ENCODE assay signal across 1 cellular context in the genomic region with DNA sequence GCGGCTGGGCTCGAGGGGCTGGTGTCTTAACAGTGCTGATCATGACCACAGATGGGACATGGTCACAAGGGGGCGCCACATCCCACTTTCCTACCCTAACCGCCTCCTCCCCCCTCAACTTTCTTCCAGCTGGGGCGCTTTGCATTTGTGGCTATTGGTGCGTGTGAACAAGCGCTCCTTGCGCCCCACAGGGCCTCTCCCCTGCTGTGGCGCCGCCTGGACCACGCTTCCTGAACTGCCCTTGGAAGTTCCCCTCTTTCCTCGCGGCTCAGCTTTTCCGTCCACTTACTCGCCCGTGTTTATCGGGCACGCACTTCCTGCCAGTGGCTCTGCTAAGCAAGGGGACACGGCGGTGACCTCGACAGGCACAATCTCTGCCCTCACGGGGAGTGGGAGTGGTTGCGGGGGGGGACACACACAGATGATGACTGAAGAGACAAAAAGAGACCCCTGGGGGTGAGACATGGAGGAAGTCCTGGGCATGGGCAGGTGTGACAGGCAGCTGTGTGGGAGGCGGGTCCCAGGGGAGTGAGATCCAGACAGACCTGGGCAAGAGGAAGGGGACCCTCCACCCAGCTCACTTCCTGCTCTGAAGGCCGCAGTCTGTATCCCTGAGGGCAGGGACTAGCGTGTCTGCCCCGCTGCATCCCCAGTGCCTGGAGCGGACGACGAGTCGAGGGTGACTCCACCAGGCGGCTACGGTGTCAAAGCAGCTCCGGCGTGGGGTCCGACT.
TF ChIP-seq lines count a peak whose summit lies in the region.

No MANE protein-coding gene starts in this region.

TF ChIP-seq in K562, 482 proteins besides CTCF, POLR2A, EP300 and RAD21 (continued from another document and continues in another):
- no peak for TF ChIP-seq SMAD3 (CRISPR knock-in tag; conservative IDR thresholded peaks at IDR 0.05)
- TF ChIP-seq KLF16 (IDR thresholded peaks at IDR 0.05), result peak; percentile 23; the same call in 1 of the 2 replicates
- TF ChIP-seq HNRNPLL (IDR thresholded peaks at IDR 0.05; ENCODE audit: low read depth, low read length, poor library complexity, severe bottlenecking), result peak; percentile 55
- TF ChIP-seq, protein P1, sequence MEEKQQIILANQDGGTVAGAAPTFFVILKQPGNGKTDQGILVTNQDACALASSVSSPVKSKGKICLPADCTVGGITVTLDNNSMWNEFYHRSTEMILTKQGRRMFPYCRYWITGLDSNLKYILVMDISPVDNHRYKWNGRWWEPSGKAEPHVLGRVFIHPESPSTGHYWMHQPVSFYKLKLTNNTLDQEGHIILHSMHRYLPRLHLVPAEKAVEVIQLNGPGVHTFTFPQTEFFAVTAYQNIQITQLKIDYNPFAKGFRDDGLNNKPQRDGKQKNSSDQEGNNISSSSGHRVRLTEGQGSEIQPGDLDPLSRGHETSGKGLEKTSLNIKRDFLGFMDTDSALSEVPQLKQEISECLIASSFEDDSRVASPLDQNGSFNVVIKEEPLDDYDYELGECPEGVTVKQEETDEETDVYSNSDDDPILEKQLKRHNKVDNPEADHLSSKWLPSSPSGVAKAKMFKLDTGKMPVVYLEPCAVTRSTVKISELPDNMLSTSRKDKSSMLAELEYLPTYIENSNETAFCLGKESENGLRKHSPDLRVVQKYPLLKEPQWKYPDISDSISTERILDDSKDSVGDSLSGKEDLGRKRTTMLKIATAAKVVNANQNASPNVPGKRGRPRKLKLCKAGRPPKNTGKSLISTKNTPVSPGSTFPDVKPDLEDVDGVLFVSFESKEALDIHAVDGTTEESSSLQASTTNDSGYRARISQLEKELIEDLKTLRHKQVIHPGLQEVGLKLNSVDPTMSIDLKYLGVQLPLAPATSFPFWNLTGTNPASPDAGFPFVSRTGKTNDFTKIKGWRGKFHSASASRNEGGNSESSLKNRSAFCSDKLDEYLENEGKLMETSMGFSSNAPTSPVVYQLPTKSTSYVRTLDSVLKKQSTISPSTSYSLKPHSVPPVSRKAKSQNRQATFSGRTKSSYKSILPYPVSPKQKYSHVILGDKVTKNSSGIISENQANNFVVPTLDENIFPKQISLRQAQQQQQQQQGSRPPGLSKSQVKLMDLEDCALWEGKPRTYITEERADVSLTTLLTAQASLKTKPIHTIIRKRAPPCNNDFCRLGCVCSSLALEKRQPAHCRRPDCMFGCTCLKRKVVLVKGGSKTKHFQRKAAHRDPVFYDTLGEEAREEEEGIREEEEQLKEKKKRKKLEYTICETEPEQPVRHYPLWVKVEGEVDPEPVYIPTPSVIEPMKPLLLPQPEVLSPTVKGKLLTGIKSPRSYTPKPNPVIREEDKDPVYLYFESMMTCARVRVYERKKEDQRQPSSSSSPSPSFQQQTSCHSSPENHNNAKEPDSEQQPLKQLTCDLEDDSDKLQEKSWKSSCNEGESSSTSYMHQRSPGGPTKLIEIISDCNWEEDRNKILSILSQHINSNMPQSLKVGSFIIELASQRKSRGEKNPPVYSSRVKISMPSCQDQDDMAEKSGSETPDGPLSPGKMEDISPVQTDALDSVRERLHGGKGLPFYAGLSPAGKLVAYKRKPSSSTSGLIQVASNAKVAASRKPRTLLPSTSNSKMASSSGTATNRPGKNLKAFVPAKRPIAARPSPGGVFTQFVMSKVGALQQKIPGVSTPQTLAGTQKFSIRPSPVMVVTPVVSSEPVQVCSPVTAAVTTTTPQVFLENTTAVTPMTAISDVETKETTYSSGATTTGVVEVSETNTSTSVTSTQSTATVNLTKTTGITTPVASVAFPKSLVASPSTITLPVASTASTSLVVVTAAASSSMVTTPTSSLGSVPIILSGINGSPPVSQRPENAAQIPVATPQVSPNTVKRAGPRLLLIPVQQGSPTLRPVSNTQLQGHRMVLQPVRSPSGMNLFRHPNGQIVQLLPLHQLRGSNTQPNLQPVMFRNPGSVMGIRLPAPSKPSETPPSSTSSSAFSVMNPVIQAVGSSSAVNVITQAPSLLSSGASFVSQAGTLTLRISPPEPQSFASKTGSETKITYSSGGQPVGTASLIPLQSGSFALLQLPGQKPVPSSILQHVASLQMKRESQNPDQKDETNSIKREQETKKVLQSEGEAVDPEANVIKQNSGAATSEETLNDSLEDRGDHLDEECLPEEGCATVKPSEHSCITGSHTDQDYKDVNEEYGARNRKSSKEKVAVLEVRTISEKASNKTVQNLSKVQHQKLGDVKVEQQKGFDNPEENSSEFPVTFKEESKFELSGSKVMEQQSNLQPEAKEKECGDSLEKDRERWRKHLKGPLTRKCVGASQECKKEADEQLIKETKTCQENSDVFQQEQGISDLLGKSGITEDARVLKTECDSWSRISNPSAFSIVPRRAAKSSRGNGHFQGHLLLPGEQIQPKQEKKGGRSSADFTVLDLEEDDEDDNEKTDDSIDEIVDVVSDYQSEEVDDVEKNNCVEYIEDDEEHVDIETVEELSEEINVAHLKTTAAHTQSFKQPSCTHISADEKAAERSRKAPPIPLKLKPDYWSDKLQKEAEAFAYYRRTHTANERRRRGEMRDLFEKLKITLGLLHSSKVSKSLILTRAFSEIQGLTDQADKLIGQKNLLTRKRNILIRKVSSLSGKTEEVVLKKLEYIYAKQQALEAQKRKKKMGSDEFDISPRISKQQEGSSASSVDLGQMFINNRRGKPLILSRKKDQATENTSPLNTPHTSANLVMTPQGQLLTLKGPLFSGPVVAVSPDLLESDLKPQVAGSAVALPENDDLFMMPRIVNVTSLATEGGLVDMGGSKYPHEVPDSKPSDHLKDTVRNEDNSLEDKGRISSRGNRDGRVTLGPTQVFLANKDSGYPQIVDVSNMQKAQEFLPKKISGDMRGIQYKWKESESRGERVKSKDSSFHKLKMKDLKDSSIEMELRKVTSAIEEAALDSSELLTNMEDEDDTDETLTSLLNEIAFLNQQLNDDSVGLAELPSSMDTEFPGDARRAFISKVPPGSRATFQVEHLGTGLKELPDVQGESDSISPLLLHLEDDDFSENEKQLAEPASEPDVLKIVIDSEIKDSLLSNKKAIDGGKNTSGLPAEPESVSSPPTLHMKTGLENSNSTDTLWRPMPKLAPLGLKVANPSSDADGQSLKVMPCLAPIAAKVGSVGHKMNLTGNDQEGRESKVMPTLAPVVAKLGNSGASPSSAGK (IDR thresholded peaks at IDR 0.05), result peak; percentile 15; the same call in 1 of the 2 replicates
- no peak for TF ChIP-seq HMG20B (CRISPR knock-in tag; IDR thresholded peaks at IDR 0.05)
- no peak for TF ChIP-seq NCOA4 (IDR thresholded peaks at IDR 0.05; ENCODE audit: partially characterized antibody)
- no peak for TF ChIP-seq TOE1 (IDR thresholded peaks at IDR 0.05; ENCODE audit: borderline replicate concordance)
- TF ChIP-seq TOE1 (CRISPR knock-in tag; IDR thresholded peaks at IDR 0.05; ENCODE audit: borderline replicate concordance, low read depth), result no peak
- TF ChIP-seq ZC3H4 (CRISPR knock-in tag; IDR thresholded peaks at IDR 0.05; ENCODE audit: borderline replicate concordance), result no peak
- TF ChIP-seq, protein P2, sequence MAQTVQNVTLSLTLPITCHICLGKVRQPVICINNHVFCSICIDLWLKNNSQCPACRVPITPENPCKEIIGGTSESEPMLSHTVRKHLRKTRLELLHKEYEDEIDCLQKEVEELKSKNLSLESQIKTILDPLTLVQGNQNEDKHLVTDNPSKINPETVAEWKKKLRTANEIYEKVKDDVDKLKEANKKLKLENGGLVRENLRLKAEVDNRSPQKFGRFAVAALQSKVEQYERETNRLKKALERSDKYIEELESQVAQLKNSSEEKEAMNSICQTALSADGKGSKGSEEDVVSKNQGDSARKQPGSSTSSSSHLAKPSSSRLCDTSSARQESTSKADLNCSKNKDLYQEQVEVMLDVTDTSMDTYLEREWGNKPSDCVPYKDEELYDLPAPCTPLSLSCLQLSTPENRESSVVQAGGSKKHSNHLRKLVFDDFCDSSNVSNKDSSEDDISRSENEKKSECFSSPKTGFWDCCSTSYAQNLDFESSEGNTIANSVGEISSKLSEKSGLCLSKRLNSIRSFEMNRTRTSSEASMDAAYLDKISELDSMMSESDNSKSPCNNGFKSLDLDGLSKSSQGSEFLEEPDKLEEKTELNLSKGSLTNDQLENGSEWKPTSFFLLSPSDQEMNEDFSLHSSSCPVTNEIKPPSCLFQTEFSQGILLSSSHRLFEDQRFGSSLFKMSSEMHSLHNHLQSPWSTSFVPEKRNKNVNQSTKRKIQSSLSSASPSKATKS (CRISPR knock-in tag; IDR thresholded peaks at IDR 0.05), result no peak
- TF ChIP-seq MYNN (IDR thresholded peaks at IDR 0.05), result 0 out of 2 replicates have a peak, but pooled peaks have one; percentile 20
- no peak for TF ChIP-seq MYNN (CRISPR knock-in tag; IDR thresholded peaks at IDR 0.05)
- no peak for TF ChIP-seq RAD51 (IDR thresholded peaks at IDR 0.05; ENCODE audit: borderline replicate concordance, low read depth)
- TF ChIP-seq, protein P3, sequence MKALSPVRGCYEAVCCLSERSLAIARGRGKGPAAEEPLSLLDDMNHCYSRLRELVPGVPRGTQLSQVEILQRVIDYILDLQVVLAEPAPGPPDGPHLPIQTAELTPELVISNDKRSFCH (CRISPR knock-in tag; IDR thresholded peaks at IDR 0.05), result no peak
- TF ChIP-seq, protein P3 (tag; IDR thresholded peaks at IDR 0.05), result no peak
- TF ChIP-seq LCOR (CRISPR knock-in tag; IDR thresholded peaks at IDR 0.05), result 0 out of 2 replicates have a peak, but pooled peaks have one; percentile 43
- no peak for TF ChIP-seq TAF15 (IDR thresholded peaks at IDR 0.05; ENCODE audit: low read depth, low read length)
- TF ChIP-seq BHLHE40 (IDR thresholded peaks at IDR 0.05; ENCODE audit: low read length), result no peak
- no peak for TF ChIP-seq SRSF1 (IDR thresholded peaks at IDR 0.05; ENCODE audit: low read depth, low read length)
- TF ChIP-seq ETV5 (CRISPR knock-in tag; IDR thresholded peaks at IDR 0.05; ENCODE audit: low read depth), result no peak
- no peak for TF ChIP-seq JUN (IDR thresholded peaks at IDR 0.05; ENCODE audit: borderline replicate concordance, low read depth, low read length)
- TF ChIP-seq JUN (CRISPR knock-in tag; IDR thresholded peaks at IDR 0.05; ENCODE audit: borderline replicate concordance), result no peak
- TF ChIP-seq, protein P4, sequence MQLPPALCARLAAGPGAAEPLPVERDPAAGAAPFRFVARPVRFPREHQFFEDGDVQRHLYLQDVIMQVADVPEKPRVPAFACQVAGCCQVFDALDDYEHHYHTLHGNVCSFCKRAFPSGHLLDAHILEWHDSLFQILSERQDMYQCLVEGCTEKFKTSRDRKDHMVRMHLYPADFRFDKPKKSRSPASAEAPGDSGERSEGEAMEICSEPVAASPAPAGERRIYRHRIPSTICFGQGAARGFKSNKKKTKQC (CRISPR knock-in tag; IDR thresholded peaks at IDR 0.05), result no peak
- TF ChIP-seq BCOR (IDR thresholded peaks at IDR 0.05), result no peak
- no peak for TF ChIP-seq NFIC (IDR thresholded peaks at IDR 0.05)
- TF ChIP-seq, protein P5, sequence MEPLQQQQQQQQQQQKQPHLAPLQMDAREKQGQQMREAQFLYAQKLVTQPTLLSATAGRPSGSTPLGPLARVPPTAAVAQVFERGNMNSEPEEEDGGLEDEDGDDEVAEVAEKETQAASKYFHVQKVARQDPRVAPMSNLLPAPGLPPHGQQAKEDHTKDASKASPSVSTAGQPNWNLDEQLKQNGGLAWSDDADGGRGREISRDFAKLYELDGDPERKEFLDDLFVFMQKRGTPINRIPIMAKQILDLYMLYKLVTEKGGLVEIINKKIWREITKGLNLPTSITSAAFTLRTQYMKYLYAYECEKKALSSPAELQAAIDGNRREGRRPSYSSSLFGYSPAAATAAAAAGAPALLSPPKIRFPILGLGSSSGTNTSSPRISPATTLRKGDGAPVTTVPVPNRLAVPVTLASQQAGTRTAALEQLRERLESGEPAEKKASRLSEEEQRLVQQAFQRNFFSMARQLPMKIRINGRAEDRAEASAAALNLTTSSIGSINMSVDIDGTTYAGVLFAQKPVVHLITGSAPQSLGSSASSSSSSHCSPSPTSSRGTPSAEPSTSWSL (CRISPR knock-in tag; IDR thresholded peaks at IDR 0.05; ENCODE audit: borderline replicate concordance), result no peak
- 0 out of 2 replicates have a peak, but pooled peaks have one; percentile 19 for TF ChIP-seq DPF2 (IDR thresholded peaks at IDR 0.05)
- TF ChIP-seq ZNF3 (CRISPR knock-in tag; IDR thresholded peaks at IDR 0.05), result no peak
- TF ChIP-seq ELF1 (tag; IDR thresholded peaks at IDR 0.05), result no peak
- TF ChIP-seq ZNF263 (CRISPR knock-in tag; IDR thresholded peaks at IDR 0.05; ENCODE audit: borderline replicate concordance), result no peak
- no peak for TF ChIP-seq JUND (IDR thresholded peaks at IDR 0.05; ENCODE audit: borderline replicate concordance, low read depth, low read length)
- TF ChIP-seq JUND (tag; IDR thresholded peaks at IDR 0.05; ENCODE audit: borderline replicate concordance, low read depth, low read length), result no peak
- no peak for TF ChIP-seq THRAP3 (IDR thresholded peaks at IDR 0.05; ENCODE audit: borderline replicate concordance)
- no peak for TF ChIP-seq ZNF707 (CRISPR knock-in tag; conservative IDR thresholded peaks at IDR 0.05)
- TF ChIP-seq SMAD1 (IDR thresholded peaks at IDR 0.05; ENCODE audit: low read depth, low read length, partially characterized antibody), result no peak
- peak; percentile 50; the same call in 1 of the 2 replicates for TF ChIP-seq EHMT2 (IDR thresholded peaks at IDR 0.05)
- TF ChIP-seq ZFPM2 (CRISPR knock-in tag; IDR thresholded peaks at IDR 0.05), result no peak
- TF ChIP-seq SMC3 (conservative IDR thresholded peaks at IDR 0.05; ENCODE audit: insufficient read depth, low read depth, low read length), result peak; percentile 62
- no peak for TF ChIP-seq ZNF274 (IDR thresholded peaks at IDR 0.05; ENCODE audit: borderline replicate concordance, low read depth, low read length)
- TF ChIP-seq, protein P6, sequence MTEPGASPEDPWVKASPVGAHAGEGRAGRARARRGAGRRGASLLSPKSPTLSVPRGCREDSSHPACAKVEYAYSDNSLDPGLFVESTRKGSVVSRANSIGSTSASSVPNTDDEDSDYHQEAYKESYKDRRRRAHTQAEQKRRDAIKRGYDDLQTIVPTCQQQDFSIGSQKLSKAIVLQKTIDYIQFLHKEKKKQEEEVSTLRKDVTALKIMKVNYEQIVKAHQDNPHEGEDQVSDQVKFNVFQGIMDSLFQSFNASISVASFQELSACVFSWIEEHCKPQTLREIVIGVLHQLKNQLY (CRISPR knock-in tag; conservative IDR thresholded peaks at IDR 0.05), result no peak
- TF ChIP-seq, protein P7, sequence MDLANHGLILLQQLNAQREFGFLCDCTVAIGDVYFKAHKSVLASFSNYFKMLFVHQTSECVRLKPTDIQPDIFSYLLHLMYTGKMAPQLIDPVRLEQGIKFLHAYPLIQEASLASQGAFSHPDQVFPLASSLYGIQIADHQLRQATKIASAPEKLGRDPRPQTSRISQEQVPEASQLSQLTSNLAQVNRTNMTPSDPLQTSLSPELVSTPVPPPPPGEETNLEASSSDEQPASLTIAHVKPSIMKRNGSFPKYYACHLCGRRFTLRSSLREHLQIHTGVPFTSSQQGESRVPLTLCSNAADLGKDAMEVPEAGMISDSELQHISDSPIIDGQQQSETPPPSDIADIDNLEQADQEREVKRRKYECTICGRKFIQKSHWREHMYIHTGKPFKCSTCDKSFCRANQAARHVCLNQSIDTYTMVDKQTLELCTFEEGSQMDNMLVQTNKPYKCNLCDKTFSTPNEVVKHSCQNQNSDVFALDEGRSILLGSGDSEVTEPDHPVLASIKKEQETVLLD (IDR thresholded peaks at IDR 0.05), result 0 out of 2 replicates have a peak, but pooled peaks have one; percentile 21
- no peak for TF ChIP-seq KLF1 (tag; IDR thresholded peaks at IDR 0.05)
- TF ChIP-seq ZKSCAN1 (IDR thresholded peaks at IDR 0.05; ENCODE audit: low read depth, low read length), result no peak
- no peak for TF ChIP-seq CHD2 (IDR thresholded peaks at IDR 0.05; ENCODE audit: low read depth, low read length)
- no peak for TF ChIP-seq KDM2B (CRISPR knock-in tag; IDR thresholded peaks at IDR 0.05)
